Comparison of ENCODE assay signal across 15 cellular contexts in genomic region chr7:150645259-150646020, GRCh38. TPM values are rescaled to one million over a fixed set of nuclear protein-coding genes. Genes with fewer than 3 reads are reported as not detected.
"Had no signal": no experiment of that assay in that cellular context is flagged by ENCODE, and none has a peak within 500 bp of the region (broad histone marks: within the 10 kb centered on the region; RNA-seq: fewer than 3 reads in every experiment).

No MANE protein-coding gene starts in this region.

- H3K27ac Mint-ChIP-seq: activated CD8-positive, alpha-beta memory T cell treated with anti-CD3 and anti-CD28 coated beads, Interleukin-2, amount 10 ng/mL, durations not matched to agents 7 days and 5 days had no signal

- H3K4me3 Mint-ChIP-seq: activated CD8-positive, alpha-beta memory T cell treated with anti-CD3 and anti-CD28 coated beads, Interleukin-2, amount 10 ng/mL, durations not matched to agents 7 days and 5 days; neural crest cell had no signal

- DNase-seq: activated CD4-positive, alpha-beta T cell treated with anti-CD3 and anti-CD28 coated beads for 4 hours; activated CD8-positive, alpha-beta memory T cell treated with anti-CD3 and anti-CD28 coated beads, Interleukin-2, amount 10 ng/mL, durations not matched to agents 7 days and 5 days; dorsolateral prefrontal cortex; hippocampal formation; stimulated activated CD4-positive, alpha-beta T cell treated with anti-CD3 and anti-CD28 coated beads, Interleukin-4, amount 100 ng/mL, for 1 hour; stimulated activated CD8-positive, alpha-beta memory T cell treated with anti-CD3 and anti-CD28 coated beads, Interleukin-4, amount 100 ng/mL, for 48 hours; stomach; SW 1271; WERI-Rb-1 had no signal

- FAIRE-seq: bronchial epithelial cell, endometrium had no signal

- H3K4me1 Mint-ChIP-seq: neural crest cell had no signal

- ATAC-seq: activated CD8-positive, alpha-beta memory T cell treated with anti-CD3 and anti-CD28 coated beads, Interleukin-2, amount 10 ng/mL, durations not matched to agents 7 days and 5 days; esophagus mucosa had no signal

- H3K27me3 Mint-ChIP-seq: activated CD8-positive, alpha-beta memory T cell treated with anti-CD3 and anti-CD28 coated beads, Interleukin-2, amount 10 ng/mL, durations not matched to agents 7 days and 5 days had no signal

RNA-seq across cellular contexts. Expression of gene GIMAP6, which starts 13.3 kb away (rescaled TPM):
- total RNA-seq: bronchial epithelial cell, kidney epithelial cell, neural crest cell, osteocyte had no signal

RNA-seq across cellular contexts. Expression of gene GIMAP2, which starts 40.1 kb away (rescaled TPM):
- total RNA-seq: neural crest cell, osteocyte had no signal
